21 cellular contexts compared by ENCODE assay signal in genomic region chr10:5963591-5963990, GRCh38. TPM values are rescaled to one million over a fixed set of nuclear protein-coding genes. Genes with fewer than 3 reads are reported as not detected.
"Had no signal": no experiment of that assay in that cellular context is flagged by ENCODE, and none has a peak within 500 bp of the region (broad histone marks: within the 10 kb centered on the region; RNA-seq: fewer than 3 reads in every experiment).

No MANE protein-coding gene starts in this region.

- H3K9me3 ChIP-seq: left ventricle myocardium inferior, mucosa of descending colon, pancreas, transverse colon, upper lobe of right lung, uterus had no signal

- ATAC-seq: effector memory CD8-positive, alpha-beta T cell; left cardiac atrium; mucosa of descending colon; pancreas; stimulated activated naive B cell treated with anti-CD40 and anti-IgM and Interleukin-4, amounts not matched to agents 10 μg/mL and 1 μg/mL and 100 μg/mL, for 72 hours; upper lobe of right lung had no signal

- FAIRE-seq: frontal cortex, pancreas, small intestine had no signal

- DNase-seq: cerebellar nuclear complex; cortex of kidney; effector memory CD8-positive, alpha-beta T cell; left cardiac atrium; left ventricle myocardium inferior; mucosa of descending colon; naive B cell; occipital lobe; small intestine; stimulated activated CD4-positive, alpha-beta T cell treated with anti-CD3 and anti-CD28 coated beads, Interleukin-15, amount 100 ng/mL, for 24 hours; stimulated activated CD4-positive, alpha-beta T cell treated with anti-CD3 and anti-CD28 coated beads, Interleukin-2, amount 100 ng/mL, for 48 hours; stimulated activated naive B cell treated with anti-CD40 and anti-IgM and Interleukin-4, amounts not matched to agents 10 μg/mL and 1 μg/mL and 100 μg/mL, for 72 hours; upper lobe of right lung; uterus had no signal

- H3K4me3 ChIP-seq: cardiac muscle cell, left ventricle myocardium inferior, lung, mucosa of descending colon, pancreas, transverse colon, upper lobe of right lung, uterus had no signal

- H3K27me3 ChIP-seq: cardiac muscle cell, pancreas, transverse colon, upper lobe of right lung, uterus had no signal

- H3K4me1 ChIP-seq: uterus had no signal

- H3K27ac ChIP-seq: cardiac muscle cell, left ventricle myocardium inferior, transverse colon, upper lobe of right lung, uterus had no signal

- H3K36me3 ChIP-seq: cardiac muscle cell, uterus had no signal

RNA-seq across cellular contexts. Expression of gene IL15RA, which starts 13.8 kb away (rescaled TPM):
- total RNA-seq: frontal cortex, mesothelial cell of epicardium, occipital lobe had no signal
- polyA plus RNA-seq: neural cell had no signal
